In the genomic region with DNA sequence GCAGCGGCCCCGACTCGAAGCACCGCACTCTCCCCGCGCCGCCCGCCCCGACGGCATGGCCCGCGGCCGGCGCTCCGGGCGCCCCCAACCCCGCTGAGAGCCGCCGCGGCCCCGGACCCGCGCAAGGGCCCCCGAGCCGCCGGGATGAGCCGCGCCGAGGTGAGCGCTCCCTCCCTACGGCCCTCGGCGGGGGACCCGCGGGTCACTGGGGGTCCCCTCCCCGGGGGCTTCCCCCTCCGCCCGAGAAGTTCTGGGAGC, we compare ENCODE assay signal across 8 cellular contexts. TPM values are rescaled to one million over a fixed set of nuclear protein-coding genes. Genes with fewer than 3 reads are reported as not detected.
DNase-seq lines count a peak whose midpoint lies in the region; ATAC-seq and TF ChIP-seq lines count a peak whose summit lies in the region.

No MANE protein-coding gene starts in this region.

- H3K4me1 Mint-ChIP-seq in brain, result peaks cover 34% of the 10 kb centered on the region

- peak overlapping the region; percentile 85 to 90 (median 88) for H3K4me3 Mint-ChIP-seq in brain

- no peaks in the 10 kb centered on the region for H3K9me3 ChIP-seq in muscle layer of colon (ENCODE audit: low read length)

- peaks cover 25% of the 10 kb centered on the region for H3K4me1 ChIP-seq in muscle layer of colon (ENCODE audit: insufficient read depth, low read length)

- DNase-seq in GM12865 (ENCODE audit: low read depth) (no peak), NCI-H2029 (lab: John Stamatoyannopoulos, UW) (no peak), ureter (ENCODE audit: low spot score) (no peak)
- no peak for DNase-seq in stimulated activated CD4-positive, alpha-beta T cell treated with anti-CD3 and anti-CD28 coated beads, Interleukin-12 subunit alpha, Interleukin-12 subunit beta, amount 100 ng/mL, for 4 hours
- DNase-seq in activated CD4-positive, alpha-beta T cell treated with anti-CD3 and anti-CD28 coated beads for 1 hour, result no peak

- H3K9ac ChIP-seq in muscle layer of colon (ENCODE audit: low read length), result peak overlapping the region; percentile 91

- ATAC-seq in HG03060 (IDR thresholded peaks at IDR 0.05; ENCODE audit: low read depth, unreplicated experiment), result peak; percentile 1

- peak overlapping the region in 3 of 5 experiments; percentile 38 to 89 (median 83) for H3K27ac Mint-ChIP-seq in brain

- H3K4me3 ChIP-seq in GM12865 (ENCODE audit: low read depth, low read length) (peak overlapping the region; percentile 70), muscle layer of colon (ENCODE audit: low read depth in 1 of 2, low read length in 2 of 2) (peak overlapping the region; percentile 89 to 96)

- H3K27me3 ChIP-seq in muscle layer of colon (ENCODE audit: control insufficient read depth in 1 of 2, insufficient read depth in 2 of 2, low read length in 2 of 2), result no peaks in the 10 kb centered on the region

- no peaks in the 10 kb centered on the region for H3K36me3 ChIP-seq in muscle layer of colon (ENCODE audit: insufficient read depth, low read length)

- H3K27me3 Mint-ChIP-seq in brain, result peaks cover 20% of the 10 kb centered on the region

- H3K36me3 Mint-ChIP-seq in brain, result no peaks in the 10 kb centered on the region

- TF ChIP-seq CTCF in GM12865 (IDR thresholded peaks at IDR 0.05; ENCODE audit: insufficient read depth, low read depth, low read length, missing control alignments), result no peak
- TF ChIP-seq CTCF in brain (conservative IDR thresholded peaks at IDR 0.05), result no peak

- H3K27ac ChIP-seq in muscle layer of colon (ENCODE audit: low read depth, low read length), result peak overlapping the region; percentile 99

- H3K9me3 Mint-ChIP-seq in brain, result peaks cover 0 to 4% (median 0%) of the 10 kb centered on the region in 5 experiments

RNA-seq across cellular contexts. Expression of gene SAMD4A, which starts 0.8 kb away (rescaled TPM):
- 3.1 TPM for polyA plus RNA-seq in brain (ENCODE audit: insufficient read depth, low read depth, low replicate concordance)
- 56.6 TPM for total RNA-seq in ureter

RNA-seq across cellular contexts. Expression of gene CGRRF1, which starts 56.4 kb away (rescaled TPM):
- polyA plus RNA-seq in brain (ENCODE audit: insufficient read depth, low read depth, low replicate concordance), result 19.0 TPM
- total RNA-seq in ureter, result 17.2 TPM
